ENCODE assay signal across 20 cellular contexts in the genomic region with DNA sequence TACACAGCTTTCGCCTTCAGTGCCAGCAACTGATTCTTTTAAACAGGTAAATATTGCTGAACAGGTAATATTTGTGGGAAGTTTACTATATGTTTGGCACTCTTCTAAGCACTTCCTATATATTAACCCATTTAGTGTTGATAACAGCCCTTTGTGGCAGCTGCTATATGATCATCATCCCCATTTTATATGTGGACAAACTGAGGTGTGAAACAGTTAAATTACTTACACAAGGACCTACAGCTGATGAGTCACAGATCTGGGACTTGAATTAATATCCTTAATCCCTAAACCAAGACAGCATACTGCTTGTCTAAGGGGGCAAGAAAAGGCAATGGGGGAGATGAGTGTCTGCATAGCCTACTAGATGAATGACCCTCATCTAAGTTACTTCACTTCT.
"Had no signal": no experiment of that assay in that cellular context is flagged by ENCODE, and none has a peak within 500 bp of the region (broad histone marks: within the 10 kb centered on the region; RNA-seq: fewer than 3 reads in every experiment).

No MANE protein-coding gene starts in this region.

- H3K27ac Mint-ChIP-seq: dendritic cell treated with granulocyte-macrophage colony-stimulating factor and Interleukin-4, amounts not matched to agents 40 ng/mL and 50 ng/mL, for 4 days had no signal

- H3K9me3 Mint-ChIP-seq: dendritic cell treated with granulocyte-macrophage colony-stimulating factor and Interleukin-4, amounts not matched to agents 40 ng/mL and 50 ng/mL, for 4 days; neural crest cell had no signal

- FAIRE-seq: colon, keratinocyte had no signal

- ATAC-seq: gastroesophageal sphincter, left cardiac atrium, lower lobe of right lung, right cardiac atrium had no signal

- H3K9me3 ChIP-seq: esophagus squamous epithelium, gastroesophageal sphincter, left ventricle myocardium inferior, lower lobe of right lung, ovary had no signal

- H3K27ac ChIP-seq: esophagus squamous epithelium, gastroesophageal sphincter, left ventricle myocardium inferior, lower lobe of right lung, ovary had no signal

- H3K27me3 ChIP-seq: gastroesophageal sphincter, ovary had no signal

- H3K4me3 Mint-ChIP-seq: dendritic cell treated with granulocyte-macrophage colony-stimulating factor and Interleukin-4, amounts not matched to agents 40 ng/mL and 50 ng/mL, for 4 days had no signal

- DNase-seq: esophagus squamous epithelium; foreskin fibroblast; glutamatergic neuron; immature natural killer cell; left cardiac atrium; left ventricle myocardium inferior; lower lobe of right lung; mesenchymal stem cell; midbrain; ovary; right cardiac atrium; stimulated activated CD4-positive, alpha-beta T cell treated with anti-CD3 and anti-CD28 coated beads, Interleukin-2, amount 100 ng/mL, for 48 hours; stimulated activated naive CD4-positive, alpha-beta T cell treated with Interleukin-2 at 50 U/mL for 16 hours; trophoblast cell had no signal

- H3K4me2 ChIP-seq: smooth muscle cell had no signal

- H3K4me3 ChIP-seq: esophagus squamous epithelium, gastroesophageal sphincter, left ventricle myocardium inferior, lower lobe of right lung, ovary, smooth muscle cell had no signal
